ENCODE assay signal across 14 cellular contexts in genomic region chr4:97349468-97350186, GRCh38.
A peak's percentile ranks its signal among the peaks of the same experiment; 100 is the strongest.
DNase-seq lines count a peak whose midpoint lies in the region; ATAC-seq and TF ChIP-seq lines count a peak whose summit lies in the region.
"Had no signal": no experiment of that assay in that cellular context is flagged by ENCODE, and none has a peak within 500 bp of the region (broad histone marks: within the 10 kb centered on the region; RNA-seq: fewer than 3 reads in every experiment).

No MANE protein-coding gene starts in this region.

- DNase-seq in DMS 273 (lab: John Stamatoyannopoulos, UW; ENCODE audit: unreplicated experiment): peak; percentile 4
- no peak for DNase-seq in DMS 273 treated with DMSO at 0.1 percent for 48 hours (lab: John Stamatoyannopoulos, UW)
- DNase-seq in NCI-H1105 treated with DMSO at 0.1 percent for 48 hours (lab: John Stamatoyannopoulos, UW): peak; percentile 67
- peak; percentile 66 for DNase-seq in NCI-H524 treated with DMSO at 0.1 percent for 48 hours (lab: John Stamatoyannopoulos, UW)
- no peak for DNase-seq in activated T-cell treated with anti-CD3 and anti-CD28 coated beads for 4 hours
- no peak for DNase-seq in middle frontal gyrus (ENCODE audit: extremely low spot score, low spot score)
- DNase-seq: CD8-positive, alpha-beta T cell; EL; NCI-H2081; NCI-H510A; T-cell had no signal

- no peaks in the 10 kb centered on the region for H3K27me3 Mint-ChIP-seq in nephron (ENCODE audit: low read depth)
- H3K27me3 Mint-ChIP-seq: T-cell had no signal

- no peaks in the 10 kb centered on the region for H3K9me3 Mint-ChIP-seq in nephron
- H3K9me3 Mint-ChIP-seq: CD8-positive, alpha-beta T cell had no signal

- TF ChIP-seq CTCF in nephron (IDR thresholded peaks at IDR 0.05; ENCODE audit: unreplicated experiment in 3 of 3): no peak

- H3K27ac Mint-ChIP-seq in nephron: peak overlapping the region; percentile 56 to 71 (median 70)
- H3K27ac Mint-ChIP-seq: CD8-positive, alpha-beta T cell; T-cell had no signal

- no peaks in the 10 kb centered on the region for H3K36me3 Mint-ChIP-seq in nephron (ENCODE audit: low read depth)
- H3K36me3 Mint-ChIP-seq: CD8-positive, alpha-beta T cell; T-cell had no signal

- no peak overlapping the region for H3K4me3 Mint-ChIP-seq in nephron
- H3K4me3 Mint-ChIP-seq: CD8-positive, alpha-beta T cell; T-cell had no signal

- peaks cover 24% of the 10 kb centered on the region for H3K4me1 Mint-ChIP-seq in nephron
- H3K4me1 Mint-ChIP-seq: T-cell had no signal

- no peak for ATAC-seq in GM19463 (IDR thresholded peaks at IDR 0.05; ENCODE audit: unreplicated experiment)
- ATAC-seq: CD8-positive, alpha-beta T cell; K562; T-cell had no signal

Comparison
In these comparisons a context has a peak if more than half of its experiments do, and no peak if none do; other contexts are left out.
1. DNase-seq: peak in DMS 273 (single experiment), NCI-H1105 treated with DMSO at 0.1 percent for 48 hours (single experiment) and NCI-H524 treated with DMSO at 0.1 percent for 48 hours (single experiment); none in DMS 273 treated with DMSO at 0.1 percent for 48 hours (single experiment), activated T-cell treated with anti-CD3 and anti-CD28 coated beads for 4 hours (single experiment) and middle frontal gyrus (single experiment).